In the genomic region with DNA sequence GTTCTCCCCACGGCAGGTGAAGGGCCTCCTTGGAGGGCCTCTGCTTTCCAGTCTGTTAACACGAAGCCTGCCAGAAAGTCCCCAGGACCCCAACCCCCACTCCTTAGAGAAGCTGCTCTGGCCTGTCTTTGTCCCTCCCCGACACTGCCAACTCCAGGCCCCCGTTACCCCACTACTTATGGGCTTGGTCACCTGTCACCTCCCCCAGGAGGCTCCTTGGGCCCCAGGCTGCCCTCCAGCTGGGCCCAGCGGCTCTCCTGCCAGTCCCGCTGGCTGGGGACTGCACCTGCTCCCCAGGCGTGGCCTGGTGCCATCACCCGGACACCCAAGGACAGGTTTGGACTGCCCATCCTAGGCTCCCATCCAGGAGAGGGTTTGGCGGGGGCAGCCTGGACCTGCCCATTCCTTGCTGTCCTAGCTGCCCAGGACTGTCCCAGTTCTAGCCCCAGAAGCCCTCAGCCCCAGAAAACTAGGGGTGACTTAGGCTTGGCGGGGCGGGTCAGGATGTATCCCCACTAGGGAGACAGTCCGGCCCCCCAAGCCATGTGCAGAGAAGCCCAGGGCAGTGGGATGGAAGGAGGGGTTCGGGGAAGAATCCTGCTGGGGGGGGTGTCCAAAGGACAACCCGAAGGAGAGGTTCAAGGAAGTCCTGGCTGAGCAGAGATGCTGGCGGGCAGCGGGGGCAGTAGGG, we compare ENCODE assay signal across 18 cellular contexts.
DNase-seq lines count a peak whose midpoint lies in the region; ATAC-seq and TF ChIP-seq lines count a peak whose summit lies in the region.
"Had no signal": no experiment of that assay in that cellular context is flagged by ENCODE, and none has a peak within 500 bp of the region (broad histone marks: within the 10 kb centered on the region; RNA-seq: fewer than 3 reads in every experiment).

No MANE protein-coding gene starts in this region.

- DNase-seq in activated CD4-positive, CD25-positive, alpha-beta regulatory T cell treated with anti-CD3 and anti-CD28 coated beads, Interleukin-2, amount 50 U/mL, for 72 hours = peak; percentile 16
- DNase-seq in activated CD4-positive, CD25-positive, alpha-beta regulatory T cell (lab: John Stamatoyannopoulos, UW) = no peak
- peak; percentile 6 for DNase-seq in GM03348 (ENCODE audit: low spot score)
- DNase-seq in coronary artery (ENCODE audit: low spot score) = peak; percentile 58
- DNase-seq in sigmoid colon = peak; percentile 58
- DNase-seq in EL = no peak
- DNase-seq in NCI-H2107 (lab: John Stamatoyannopoulos, UW) = no peak
- no peak for DNase-seq in gastrocnemius medialis
- DNase-seq: activated gamma-delta T cell treated with Interleukin-2 at 50 U/mL for 16 hours; amniotic stem cell; CD4-positive, CD25-positive, alpha-beta regulatory T cell; central memory CD4-positive, alpha-beta T cell; DND-41; SHP77; stimulated activated CD4-positive, alpha-beta T cell treated with anti-CD3 and anti-CD28 coated beads, Interleukin-12 subunit alpha, Interleukin-12 subunit beta, amount 100 ng/mL, for 4 hours; T-helper 17 cell; WERI-Rb-1 had no signal

- ATAC-seq in gastrocnemius medialis = no peak
- ATAC-seq: T-helper 17 cell had no signal

- H3K27me3 ChIP-seq in sigmoid colon = peaks cover 0 to 22% (median 0%) of the 10 kb centered on the region in 3 donors
- peaks cover 11 to 30% (median 14%) of the 10 kb centered on the region in 3 donors for H3K27me3 ChIP-seq in gastrocnemius medialis

- 61 to 85% methylated on average over 16 of the region's 16 CpGs for WGBS in sigmoid colon, 2 donors

- H3K4me1 ChIP-seq in sigmoid colon (peaks cover 0 to 27% (median 20%) of the 10 kb centered on the region in 4 donors), gastrocnemius medialis (no peaks in the 10 kb centered on the region)

- H3K9me3 ChIP-seq in sigmoid colon (no peaks in the 10 kb centered on the region), gastrocnemius medialis (no peaks in the 10 kb centered on the region)
- H3K9me3 ChIP-seq: heart right ventricle had no signal

- no peak for TF ChIP-seq CTCF in coronary artery (IDR thresholded peaks at IDR 0.05)
- no peak for TF ChIP-seq CTCF in sigmoid colon (IDR thresholded peaks at IDR 0.05)
- TF ChIP-seq CTCF in gastrocnemius medialis (IDR thresholded peaks at IDR 0.05 in 4 of 5, conservative IDR thresholded peaks at IDR 0.05 in 1 of 5) = no peak

- H3K36me3 ChIP-seq in sigmoid colon (no peaks in the 10 kb centered on the region), gastrocnemius medialis (no peaks in the 10 kb centered on the region)
- H3K36me3 ChIP-seq: heart right ventricle, WERI-Rb-1 had no signal

- TF ChIP-seq POLR2A in sigmoid colon (IDR thresholded peaks at IDR 0.05) (no peak), gastrocnemius medialis (IDR thresholded peaks at IDR 0.05) (no peak)

- H3K27ac ChIP-seq in coronary artery (no peak overlapping the region), sigmoid colon (no peak overlapping the region), gastrocnemius medialis (no peak overlapping the region)
- H3K27ac ChIP-seq: heart right ventricle, WERI-Rb-1 had no signal

- H3K4me3 ChIP-seq in coronary artery (no peak overlapping the region), sigmoid colon (no peak overlapping the region), gastrocnemius medialis (no peak overlapping the region)
- H3K4me3 ChIP-seq: heart right ventricle had no signal

- in situ Hi-C loops in gastrocnemius medialis (cut with MboI; ENCODE audit: low sequenced_read_pairs in 4 of 4) = no loop called here

- intact Hi-C loops in sigmoid colon (cut with DNase I) (loop anchor here (10.0 kb wide), 1 partner anchor 99 kb away; no protein-coding TSS in a partner anchor), gastrocnemius medialis (cut with DNase I; ENCODE audit: low total_unique reads) (no loop called here)

- no peak for TF ChIP-seq EP300 in sigmoid colon (IDR thresholded peaks at IDR 0.05)

Comparison
In these comparisons a context has a peak if more than half of its experiments do, and no peak if none do; other contexts are left out.
1. DNase-seq: peak in activated CD4-positive, CD25-positive, alpha-beta regulatory T cell treated with anti-CD3 and anti-CD28 coated beads, Interleukin-2, amount 50 U/mL, for 72 hours (single experiment), GM03348 (single experiment), coronary artery (single experiment) and sigmoid colon (single experiment); none in activated CD4-positive, CD25-positive, alpha-beta regulatory T cell (0 of 4), EL (single experiment), NCI-H2107 (single experiment) and gastrocnemius medialis (0 of 2).